ENCODE assay signal across 9 cellular contexts in genomic region chr12:116043673-116044072, GRCh38.
"Had no signal": no experiment of that assay in that cellular context is flagged by ENCODE, and none has a peak within 500 bp of the region (broad histone marks: within the 10 kb centered on the region; RNA-seq: fewer than 3 reads in every experiment).

No MANE protein-coding gene starts in this region.

- DNase-seq: activated CD4-positive, alpha-beta memory T cell treated with anti-CD3 and anti-CD28 coated beads for 36 hours; activated CD4-positive, alpha-beta T cell treated with anti-CD3 and anti-CD28 coated beads for 36 hours; activated naive CD4-positive, alpha-beta T cell treated with anti-CD3 and anti-CD28 coated beads, Interleukin-2, amount 10 ng/mL, durations not matched to agents 7 days and 5 days; activated T-cell treated with anti-CD3 and anti-CD28 coated beads, Interleukin-2, amount 50 U/mL, for 24 hours; esophagus squamous epithelium; hippocampal formation; naive B cell; upper lobe of right lung had no signal

- H3K27ac Mint-ChIP-seq: activated CD4-positive, alpha-beta memory T cell treated with anti-CD3 and anti-CD28 coated beads for 36 hours; activated CD4-positive, alpha-beta T cell treated with anti-CD3 and anti-CD28 coated beads for 36 hours; activated naive CD4-positive, alpha-beta T cell treated with anti-CD3 and anti-CD28 coated beads, Interleukin-2, amount 10 ng/mL, durations not matched to agents 7 days and 5 days; activated T-cell treated with anti-CD3 and anti-CD28 coated beads, Interleukin-2, amount 50 U/mL, for 24 hours; stimulated activated effector memory CD8-positive, alpha-beta T cell treated with anti-CD3 and anti-CD28 coated beads, Interleukin-12 subunit alpha, Interleukin-12 subunit beta, amount 100 ng/mL, for 72 hours had no signal

- H3K27me3 Mint-ChIP-seq: activated CD4-positive, alpha-beta memory T cell treated with anti-CD3 and anti-CD28 coated beads for 36 hours; activated CD4-positive, alpha-beta T cell treated with anti-CD3 and anti-CD28 coated beads for 36 hours; activated naive CD4-positive, alpha-beta T cell treated with anti-CD3 and anti-CD28 coated beads, Interleukin-2, amount 10 ng/mL, durations not matched to agents 7 days and 5 days; activated T-cell treated with anti-CD3 and anti-CD28 coated beads, Interleukin-2, amount 50 U/mL, for 24 hours; naive B cell had no signal

- H3K36me3 Mint-ChIP-seq: activated naive CD4-positive, alpha-beta T cell treated with anti-CD3 and anti-CD28 coated beads, Interleukin-2, amount 10 ng/mL, durations not matched to agents 7 days and 5 days; naive B cell; stimulated activated effector memory CD8-positive, alpha-beta T cell treated with anti-CD3 and anti-CD28 coated beads, Interleukin-12 subunit alpha, Interleukin-12 subunit beta, amount 100 ng/mL, for 72 hours had no signal

- H3K9me3 Mint-ChIP-seq: activated CD4-positive, alpha-beta memory T cell treated with anti-CD3 and anti-CD28 coated beads for 36 hours; activated naive CD4-positive, alpha-beta T cell treated with anti-CD3 and anti-CD28 coated beads, Interleukin-2, amount 10 ng/mL, durations not matched to agents 7 days and 5 days; activated T-cell treated with anti-CD3 and anti-CD28 coated beads, Interleukin-2, amount 50 U/mL, for 24 hours; naive B cell; stimulated activated effector memory CD8-positive, alpha-beta T cell treated with anti-CD3 and anti-CD28 coated beads, Interleukin-12 subunit alpha, Interleukin-12 subunit beta, amount 100 ng/mL, for 72 hours had no signal

- H3K4me1 Mint-ChIP-seq: activated naive CD4-positive, alpha-beta T cell treated with anti-CD3 and anti-CD28 coated beads, Interleukin-2, amount 10 ng/mL, durations not matched to agents 7 days and 5 days had no signal

- H3K4me3 Mint-ChIP-seq: activated CD4-positive, alpha-beta memory T cell treated with anti-CD3 and anti-CD28 coated beads for 36 hours; activated CD4-positive, alpha-beta T cell treated with anti-CD3 and anti-CD28 coated beads for 36 hours; activated naive CD4-positive, alpha-beta T cell treated with anti-CD3 and anti-CD28 coated beads, Interleukin-2, amount 10 ng/mL, durations not matched to agents 7 days and 5 days; activated T-cell treated with anti-CD3 and anti-CD28 coated beads, Interleukin-2, amount 50 U/mL, for 24 hours; naive B cell; stimulated activated effector memory CD8-positive, alpha-beta T cell treated with anti-CD3 and anti-CD28 coated beads, Interleukin-12 subunit alpha, Interleukin-12 subunit beta, amount 100 ng/mL, for 72 hours had no signal

- ATAC-seq: activated CD4-positive, alpha-beta T cell treated with anti-CD3 and anti-CD28 coated beads for 36 hours; stimulated activated effector memory CD8-positive, alpha-beta T cell treated with anti-CD3 and anti-CD28 coated beads, Interleukin-12 subunit alpha, Interleukin-12 subunit beta, amount 100 ng/mL, for 72 hours had no signal
